ENCODE assay signal across 2 cellular contexts in the genomic region with DNA sequence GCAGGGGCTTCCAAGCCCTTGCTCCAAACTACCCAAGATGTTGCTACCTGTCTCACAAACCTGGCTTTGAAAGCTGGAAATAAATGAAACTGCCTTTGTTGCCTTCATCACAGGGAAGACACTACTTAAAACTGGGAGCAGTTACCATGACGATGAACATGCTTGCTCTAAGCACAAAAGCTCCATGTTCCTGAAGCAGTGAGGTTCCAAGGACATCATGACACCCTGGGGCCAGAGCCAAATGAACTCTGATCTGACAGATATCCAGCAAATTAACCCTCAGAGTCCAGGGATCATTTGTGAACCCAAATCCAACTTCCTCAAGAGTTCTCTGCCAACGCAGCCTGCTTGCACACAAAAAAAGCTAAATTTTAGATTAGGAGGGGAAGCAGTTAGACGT.
TF ChIP-seq lines count a peak whose summit lies in the region.

No MANE protein-coding gene starts in this region.

TF ChIP-seq in HepG2, 621 proteins besides CTCF, POLR2A, EP300 and RAD21 (continues in another document):
- TF ChIP-seq SOX13 (IDR thresholded peaks at IDR 0.05) (no peak), SOX13 (CRISPR knock-in tag; conservative IDR thresholded peaks at IDR 0.05 in 1 of 2, IDR thresholded peaks at IDR 0.05 in 1 of 2) (peak in 1 of 2 experiments; percentile 41; a peak in 1 of 4 replicates), HNF4A (CRISPR knock-in tag; IDR thresholded peaks at IDR 0.05) (peak; percentile 87), YEATS4 (CRISPR knock-in tag; IDR thresholded peaks at IDR 0.05; ENCODE audit: borderline replicate concordance) (no peak), ZMYM2 (CRISPR knock-in tag; IDR thresholded peaks at IDR 0.05) (no peak), ZNF207 (IDR thresholded peaks at IDR 0.05; ENCODE audit: borderline replicate concordance) (no peak), ZNF343 (CRISPR knock-in tag; IDR thresholded peaks at IDR 0.05) (no peak), ZNF652 (CRISPR knock-in tag; IDR thresholded peaks at IDR 0.05; ENCODE audit: borderline replicate concordance, low read depth) (peak; percentile 91), RFX1 (IDR thresholded peaks at IDR 0.05) (peak; percentile 69), RFXAP (CRISPR knock-in tag; IDR thresholded peaks at IDR 0.05; ENCODE audit: borderline replicate concordance) (no peak), ZNF446 (CRISPR knock-in tag; IDR thresholded peaks at IDR 0.05) (no peak)
- TF ChIP-seq, protein P1, sequence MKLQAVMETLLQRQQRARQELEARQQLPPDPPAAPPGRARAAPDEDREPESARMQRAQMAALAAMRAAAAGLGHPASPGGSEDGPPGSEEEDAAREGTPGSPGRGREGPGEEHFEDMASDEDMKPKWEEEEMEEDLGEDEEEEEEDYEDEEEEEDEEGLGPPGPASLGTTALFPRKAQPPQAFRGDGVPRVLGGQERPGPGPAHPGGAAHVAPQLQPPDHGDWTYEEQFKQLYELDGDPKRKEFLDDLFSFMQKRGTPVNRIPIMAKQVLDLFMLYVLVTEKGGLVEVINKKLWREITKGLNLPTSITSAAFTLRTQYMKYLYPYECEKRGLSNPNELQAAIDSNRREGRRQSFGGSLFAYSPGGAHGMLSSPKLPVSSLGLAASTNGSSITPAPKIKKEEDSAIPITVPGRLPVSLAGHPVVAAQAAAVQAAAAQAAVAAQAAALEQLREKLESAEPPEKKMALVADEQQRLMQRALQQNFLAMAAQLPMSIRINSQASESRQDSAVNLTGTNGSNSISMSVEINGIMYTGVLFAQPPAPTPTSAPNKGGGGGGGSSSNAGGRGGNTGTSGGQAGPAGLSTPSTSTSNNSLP (IDR thresholded peaks at IDR 0.05; ENCODE audit: low read depth, low read length) = 0 out of 2 replicates have a peak, but pooled peaks have one; percentile 30
- TF ChIP-seq, protein P2, sequence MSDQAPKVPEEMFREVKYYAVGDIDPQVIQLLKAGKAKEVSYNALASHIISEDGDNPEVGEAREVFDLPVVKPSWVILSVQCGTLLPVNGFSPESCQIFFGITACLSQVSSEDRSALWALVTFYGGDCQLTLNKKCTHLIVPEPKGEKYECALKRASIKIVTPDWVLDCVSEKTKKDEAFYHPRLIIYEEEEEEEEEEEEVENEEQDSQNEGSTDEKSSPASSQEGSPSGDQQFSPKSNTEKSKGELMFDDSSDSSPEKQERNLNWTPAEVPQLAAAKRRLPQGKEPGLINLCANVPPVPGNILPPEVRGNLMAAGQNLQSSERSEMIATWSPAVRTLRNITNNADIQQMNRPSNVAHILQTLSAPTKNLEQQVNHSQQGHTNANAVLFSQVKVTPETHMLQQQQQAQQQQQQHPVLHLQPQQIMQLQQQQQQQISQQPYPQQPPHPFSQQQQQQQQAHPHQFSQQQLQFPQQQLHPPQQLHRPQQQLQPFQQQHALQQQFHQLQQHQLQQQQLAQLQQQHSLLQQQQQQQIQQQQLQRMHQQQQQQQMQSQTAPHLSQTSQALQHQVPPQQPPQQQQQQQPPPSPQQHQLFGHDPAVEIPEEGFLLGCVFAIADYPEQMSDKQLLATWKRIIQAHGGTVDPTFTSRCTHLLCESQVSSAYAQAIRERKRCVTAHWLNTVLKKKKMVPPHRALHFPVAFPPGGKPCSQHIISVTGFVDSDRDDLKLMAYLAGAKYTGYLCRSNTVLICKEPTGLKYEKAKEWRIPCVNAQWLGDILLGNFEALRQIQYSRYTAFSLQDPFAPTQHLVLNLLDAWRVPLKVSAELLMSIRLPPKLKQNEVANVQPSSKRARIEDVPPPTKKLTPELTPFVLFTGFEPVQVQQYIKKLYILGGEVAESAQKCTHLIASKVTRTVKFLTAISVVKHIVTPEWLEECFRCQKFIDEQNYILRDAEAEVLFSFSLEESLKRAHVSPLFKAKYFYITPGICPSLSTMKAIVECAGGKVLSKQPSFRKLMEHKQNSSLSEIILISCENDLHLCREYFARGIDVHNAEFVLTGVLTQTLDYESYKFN (CRISPR knock-in tag; conservative IDR thresholded peaks at IDR 0.05) = 0 out of 2 replicates have a peak, but pooled peaks have one; percentile 40
- TF ChIP-seq, protein P3, sequence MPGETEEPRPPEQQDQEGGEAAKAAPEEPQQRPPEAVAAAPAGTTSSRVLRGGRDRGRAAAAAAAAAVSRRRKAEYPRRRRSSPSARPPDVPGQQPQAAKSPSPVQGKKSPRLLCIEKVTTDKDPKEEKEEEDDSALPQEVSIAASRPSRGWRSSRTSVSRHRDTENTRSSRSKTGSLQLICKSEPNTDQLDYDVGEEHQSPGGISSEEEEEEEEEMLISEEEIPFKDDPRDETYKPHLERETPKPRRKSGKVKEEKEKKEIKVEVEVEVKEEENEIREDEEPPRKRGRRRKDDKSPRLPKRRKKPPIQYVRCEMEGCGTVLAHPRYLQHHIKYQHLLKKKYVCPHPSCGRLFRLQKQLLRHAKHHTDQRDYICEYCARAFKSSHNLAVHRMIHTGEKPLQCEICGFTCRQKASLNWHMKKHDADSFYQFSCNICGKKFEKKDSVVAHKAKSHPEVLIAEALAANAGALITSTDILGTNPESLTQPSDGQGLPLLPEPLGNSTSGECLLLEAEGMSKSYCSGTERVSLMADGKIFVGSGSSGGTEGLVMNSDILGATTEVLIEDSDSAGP (CRISPR knock-in tag; IDR thresholded peaks at IDR 0.05; ENCODE audit: borderline replicate concordance) = no peak
- TF ChIP-seq, protein P4, sequence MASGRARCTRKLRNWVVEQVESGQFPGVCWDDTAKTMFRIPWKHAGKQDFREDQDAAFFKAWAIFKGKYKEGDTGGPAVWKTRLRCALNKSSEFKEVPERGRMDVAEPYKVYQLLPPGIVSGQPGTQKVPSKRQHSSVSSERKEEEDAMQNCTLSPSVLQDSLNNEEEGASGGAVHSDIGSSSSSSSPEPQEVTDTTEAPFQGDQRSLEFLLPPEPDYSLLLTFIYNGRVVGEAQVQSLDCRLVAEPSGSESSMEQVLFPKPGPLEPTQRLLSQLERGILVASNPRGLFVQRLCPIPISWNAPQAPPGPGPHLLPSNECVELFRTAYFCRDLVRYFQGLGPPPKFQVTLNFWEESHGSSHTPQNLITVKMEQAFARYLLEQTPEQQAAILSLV (CRISPR knock-in tag; IDR thresholded peaks at IDR 0.05; ENCODE audit: borderline replicate concordance) = no peak
- TF ChIP-seq, protein P5, sequence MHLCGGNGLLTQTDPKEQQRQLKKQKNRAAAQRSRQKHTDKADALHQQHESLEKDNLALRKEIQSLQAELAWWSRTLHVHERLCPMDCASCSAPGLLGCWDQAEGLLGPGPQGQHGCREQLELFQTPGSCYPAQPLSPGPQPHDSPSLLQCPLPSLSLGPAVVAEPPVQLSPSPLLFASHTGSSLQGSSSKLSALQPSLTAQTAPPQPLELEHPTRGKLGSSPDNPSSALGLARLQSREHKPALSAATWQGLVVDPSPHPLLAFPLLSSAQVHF (CRISPR knock-in tag; IDR thresholded peaks at IDR 0.05) = no peak

TF ChIP-seq in neural cell, 6 proteins besides CTCF, POLR2A, EP300 and RAD21:
- TF ChIP-seq POLR2AphosphoS5 (IDR thresholded peaks at IDR 0.05) (no peak), TAF1 (IDR thresholded peaks at IDR 0.05; ENCODE audit: low read depth) (no peak), EZH2 (IDR thresholded peaks at IDR 0.05; ENCODE audit: borderline replicate concordance, insufficient read depth, low read length, poor library complexity, severe bottlenecking) (no peak), MXI1 (conservative IDR thresholded peaks at IDR 0.05; ENCODE audit: poor library complexity, severe bottlenecking) (no peak), SMC3 (conservative IDR thresholded peaks at IDR 0.05; ENCODE audit: poor library complexity) (no peak)
- TF ChIP-seq, protein P6, sequence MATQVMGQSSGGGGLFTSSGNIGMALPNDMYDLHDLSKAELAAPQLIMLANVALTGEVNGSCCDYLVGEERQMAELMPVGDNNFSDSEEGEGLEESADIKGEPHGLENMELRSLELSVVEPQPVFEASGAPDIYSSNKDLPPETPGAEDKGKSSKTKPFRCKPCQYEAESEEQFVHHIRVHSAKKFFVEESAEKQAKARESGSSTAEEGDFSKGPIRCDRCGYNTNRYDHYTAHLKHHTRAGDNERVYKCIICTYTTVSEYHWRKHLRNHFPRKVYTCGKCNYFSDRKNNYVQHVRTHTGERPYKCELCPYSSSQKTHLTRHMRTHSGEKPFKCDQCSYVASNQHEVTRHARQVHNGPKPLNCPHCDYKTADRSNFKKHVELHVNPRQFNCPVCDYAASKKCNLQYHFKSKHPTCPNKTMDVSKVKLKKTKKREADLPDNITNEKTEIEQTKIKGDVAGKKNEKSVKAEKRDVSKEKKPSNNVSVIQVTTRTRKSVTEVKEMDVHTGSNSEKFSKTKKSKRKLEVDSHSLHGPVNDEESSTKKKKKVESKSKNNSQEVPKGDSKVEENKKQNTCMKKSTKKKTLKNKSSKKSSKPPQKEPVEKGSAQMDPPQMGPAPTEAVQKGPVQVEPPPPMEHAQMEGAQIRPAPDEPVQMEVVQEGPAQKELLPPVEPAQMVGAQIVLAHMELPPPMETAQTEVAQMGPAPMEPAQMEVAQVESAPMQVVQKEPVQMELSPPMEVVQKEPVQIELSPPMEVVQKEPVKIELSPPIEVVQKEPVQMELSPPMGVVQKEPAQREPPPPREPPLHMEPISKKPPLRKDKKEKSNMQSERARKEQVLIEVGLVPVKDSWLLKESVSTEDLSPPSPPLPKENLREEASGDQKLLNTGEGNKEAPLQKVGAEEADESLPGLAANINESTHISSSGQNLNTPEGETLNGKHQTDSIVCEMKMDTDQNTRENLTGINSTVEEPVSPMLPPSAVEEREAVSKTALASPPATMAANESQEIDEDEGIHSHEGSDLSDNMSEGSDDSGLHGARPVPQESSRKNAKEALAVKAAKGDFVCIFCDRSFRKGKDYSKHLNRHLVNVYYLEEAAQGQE (IDR thresholded peaks at IDR 0.05; ENCODE audit: borderline replicate concordance) = no peak
